In genomic region chr7:45073031-45073842, GRCh38 we compare ENCODE assay signal across 1 cellular context.
TF ChIP-seq lines count a peak whose summit lies in the region.

No MANE protein-coding gene starts in this region.

TF ChIP-seq in GM12878, 131 proteins besides CTCF, POLR2A, EP300 and RAD21 (continued from another document):
- no peak for TF ChIP-seq ATF2 (IDR thresholded peaks at IDR 0.05; ENCODE audit: low read length)
- no peak for TF ChIP-seq SMARCA5 (IDR thresholded peaks at IDR 0.05)
- no peak for TF ChIP-seq ZNF274 (IDR thresholded peaks at IDR 0.05; ENCODE audit: insufficient read depth, insufficient read length)
- no peak for TF ChIP-seq LARP7 (IDR thresholded peaks at IDR 0.05)
- no peak for TF ChIP-seq BACH1 (IDR thresholded peaks at IDR 0.05; ENCODE audit: borderline replicate concordance)
- TF ChIP-seq SIN3A (IDR thresholded peaks at IDR 0.05; ENCODE audit: low read depth, low read length), result no peak
- no peak for TF ChIP-seq CBX5 (IDR thresholded peaks at IDR 0.05; ENCODE audit: low read depth)
- TF ChIP-seq SKIL (IDR thresholded peaks at IDR 0.05; ENCODE audit: low read depth, poor library complexity, severe bottlenecking), result no peak
- no peak for TF ChIP-seq MEF2B (IDR thresholded peaks at IDR 0.05; ENCODE audit: partially characterized antibody, poor library complexity, severe bottlenecking)
- no peak for TF ChIP-seq MXI1 (IDR thresholded peaks at IDR 0.05; ENCODE audit: low read depth, low read length)
- TF ChIP-seq RCOR1 (conservative IDR thresholded peaks at IDR 0.05; ENCODE audit: low read depth, low read length), result no peak
- TF ChIP-seq RFX5 (IDR thresholded peaks at IDR 0.05; ENCODE audit: low read depth, low read length), result no peak
- no peak for TF ChIP-seq ELK1 (IDR thresholded peaks at IDR 0.05; ENCODE audit: low read depth, low read length)
- no peak for TF ChIP-seq FOS (IDR thresholded peaks at IDR 0.05; ENCODE audit: borderline replicate concordance, extremely low read depth, insufficient read length)
